Comparison of ENCODE assay signal across 18 cellular contexts in genomic region chr10:28798428-28798955, GRCh38.
"Had no signal": no experiment of that assay in that cellular context is flagged by ENCODE, and none has a peak within 500 bp of the region (broad histone marks: within the 10 kb centered on the region; RNA-seq: fewer than 3 reads in every experiment).

No MANE protein-coding gene starts in this region.

- H3K36me3 ChIP-seq: brain microvascular endothelial cell, left lung, neutrophil, pancreas, thyroid gland, vagina had no signal

- H3K36me3 Mint-ChIP-seq: activated CD4-positive, alpha-beta memory T cell treated with anti-CD3 and anti-CD28 coated beads for 36 hours; activated CD8-positive, alpha-beta memory T cell treated with anti-CD3 and anti-CD28 coated beads, Interleukin-2, amount 10 ng/mL, durations not matched to agents 7 days and 5 days; activated naive CD8-positive, alpha-beta T cell; naive thymus-derived CD4-positive, alpha-beta T cell; WTC11 had no signal

- H3K27me3 ChIP-seq: brain microvascular endothelial cell, left lung, neutrophil, pancreas, thyroid gland, vagina had no signal

- H3K27ac ChIP-seq: brain microvascular endothelial cell, left lung, neutrophil, pancreas, thyroid gland, vagina had no signal

- H3K27me3 Mint-ChIP-seq: central memory CD8-positive, alpha-beta T cell had no signal

- DNase-seq: activated CD4-positive, alpha-beta memory T cell treated with anti-CD3 and anti-CD28 coated beads for 36 hours; activated CD4-positive, alpha-beta T cell treated with anti-CD3 and anti-CD28 coated beads for 4 hours; activated CD8-positive, alpha-beta memory T cell treated with anti-CD3 and anti-CD28 coated beads, Interleukin-2, amount 10 ng/mL, durations not matched to agents 7 days and 5 days; brain microvascular endothelial cell; effector CD4-positive, alpha-beta T cell; kidney; left lung; mammary epithelial cell; naive thymus-derived CD4-positive, alpha-beta T cell; pancreas; stimulated activated CD4-positive, alpha-beta T cell treated with anti-CD3 and anti-CD28 coated beads, Interleukin-4, amount 100 ng/mL, for 1 hour; thyroid gland had no signal

- H3K4me3 ChIP-seq: left lung, pancreas, smooth muscle cell, thyroid gland, vagina had no signal

- H3K4me3 Mint-ChIP-seq: activated CD4-positive, alpha-beta memory T cell treated with anti-CD3 and anti-CD28 coated beads for 36 hours; activated CD8-positive, alpha-beta memory T cell treated with anti-CD3 and anti-CD28 coated beads, Interleukin-2, amount 10 ng/mL, durations not matched to agents 7 days and 5 days; activated naive CD8-positive, alpha-beta T cell; central memory CD8-positive, alpha-beta T cell; naive thymus-derived CD4-positive, alpha-beta T cell; WTC11 had no signal

- H3K9me3 ChIP-seq: left lung, neutrophil, pancreas, thyroid gland, vagina had no signal

- H3K27ac Mint-ChIP-seq: activated CD4-positive, alpha-beta memory T cell treated with anti-CD3 and anti-CD28 coated beads for 36 hours; activated CD8-positive, alpha-beta memory T cell treated with anti-CD3 and anti-CD28 coated beads, Interleukin-2, amount 10 ng/mL, durations not matched to agents 7 days and 5 days; activated naive CD8-positive, alpha-beta T cell; naive thymus-derived CD4-positive, alpha-beta T cell; WTC11 had no signal

- H3K4me1 ChIP-seq: left lung, pancreas, thyroid gland, vagina had no signal

- H3K4me1 Mint-ChIP-seq: activated CD8-positive, alpha-beta memory T cell treated with anti-CD3 and anti-CD28 coated beads, Interleukin-2, amount 10 ng/mL, durations not matched to agents 7 days and 5 days; central memory CD8-positive, alpha-beta T cell; naive thymus-derived CD4-positive, alpha-beta T cell had no signal

- H3K9me3 Mint-ChIP-seq: activated CD4-positive, alpha-beta memory T cell treated with anti-CD3 and anti-CD28 coated beads for 36 hours; central memory CD8-positive, alpha-beta T cell; WTC11 had no signal
